18 cellular contexts compared by ENCODE assay signal in the genomic region with DNA sequence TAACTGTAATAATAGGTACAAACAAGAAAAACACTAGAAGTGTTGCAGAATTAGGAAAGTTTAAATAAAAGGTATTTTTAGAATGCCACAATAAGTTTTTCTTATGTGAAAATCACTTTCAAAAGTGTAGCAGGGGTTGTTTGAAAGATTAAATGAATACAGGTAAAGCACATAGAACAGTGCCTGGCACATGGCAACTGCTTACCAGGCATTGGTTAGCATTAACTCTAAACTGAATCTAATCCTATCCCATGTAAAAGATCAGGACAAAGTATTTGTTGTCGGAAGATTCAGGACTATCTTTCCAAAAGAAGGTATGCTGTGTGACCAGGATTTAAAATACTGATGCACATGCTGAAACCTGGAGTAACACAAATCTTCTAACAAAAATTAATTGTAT.
"Had no signal": no experiment of that assay in that cellular context is flagged by ENCODE, and none has a peak within 500 bp of the region (broad histone marks: within the 10 kb centered on the region; RNA-seq: fewer than 3 reads in every experiment).

No MANE protein-coding gene starts in this region.

- H3K27ac Mint-ChIP-seq: activated CD4-positive, alpha-beta T cell treated with anti-CD3 and anti-CD28 coated beads, Interleukin-2, amount 10 ng/mL, durations not matched to agents 24 days and 14 days; activated CD8-positive, alpha-beta T cell treated with anti-CD3 and anti-CD28 coated beads, Interleukin-2, amount 10 ng/mL, durations not matched to agents 7 days and 5 days; activated naive CD8-positive, alpha-beta T cell treated with anti-CD3 and anti-CD28 coated beads, Interleukin-2, amount 10 ng/mL, durations not matched to agents 7 days and 5 days; activated T-cell treated with anti-CD3 and anti-CD28 coated beads, Interleukin-2, amount 50 U/mL, for 24 hours; activated T-helper 2 cell treated with anti-CD3 and anti-CD28 coated beads, Interferon-gamma antibody, Interleukin-2, Interleukin-4, amounts not matched to agents 10 μg/mL and 5 μg/mL and 100 μg/mL, durations not matched to agents 14 hours and 24 hours and 36 hours had no signal

- H3K27me3 Mint-ChIP-seq: activated T-cell treated with anti-CD3 and anti-CD28 coated beads, Interleukin-2, amount 50 U/mL, for 24 hours had no signal

- ATAC-seq: activated CD8-positive, alpha-beta T cell treated with anti-CD3 and anti-CD28 coated beads, Interleukin-2, amount 10 ng/mL, durations not matched to agents 7 days and 5 days; body of pancreas; foreskin keratinocyte; upper lobe of right lung had no signal

- H3K36me3 ChIP-seq: colonic mucosa, left ventricle myocardium inferior, spleen, upper lobe of right lung had no signal

- H3K9me3 ChIP-seq: body of pancreas, colonic mucosa, left ventricle myocardium inferior, spleen, upper lobe of right lung had no signal

- H3K4me3 ChIP-seq: body of pancreas, colonic mucosa, left ventricle myocardium inferior, spleen, upper lobe of right lung had no signal

- H3K4me3 Mint-ChIP-seq: activated CD4-positive, alpha-beta T cell treated with anti-CD3 and anti-CD28 coated beads, Interleukin-2, amount 10 ng/mL, durations not matched to agents 24 days and 14 days; activated CD8-positive, alpha-beta T cell treated with anti-CD3 and anti-CD28 coated beads, Interleukin-2, amount 10 ng/mL, durations not matched to agents 7 days and 5 days; activated naive CD8-positive, alpha-beta T cell treated with anti-CD3 and anti-CD28 coated beads, Interleukin-2, amount 10 ng/mL, durations not matched to agents 7 days and 5 days; activated T-cell treated with anti-CD3 and anti-CD28 coated beads, Interleukin-2, amount 50 U/mL, for 24 hours had no signal

- H3K27me3 ChIP-seq: body of pancreas, upper lobe of right lung had no signal

- H3K4me1 ChIP-seq: colonic mucosa had no signal

- H3K9me3 Mint-ChIP-seq: activated CD4-positive, alpha-beta T cell treated with anti-CD3 and anti-CD28 coated beads, Interleukin-2, amount 10 ng/mL, durations not matched to agents 24 days and 14 days; activated naive CD8-positive, alpha-beta T cell treated with anti-CD3 and anti-CD28 coated beads, Interleukin-2, amount 10 ng/mL, durations not matched to agents 7 days and 5 days; activated T-helper 2 cell treated with anti-CD3 and anti-CD28 coated beads, Interferon-gamma antibody, Interleukin-2, Interleukin-4, amounts not matched to agents 10 μg/mL and 5 μg/mL and 100 μg/mL, durations not matched to agents 14 hours and 24 hours and 36 hours had no signal

- H3K36me3 Mint-ChIP-seq: naive B cell had no signal

- H3K27ac ChIP-seq: body of pancreas, colonic mucosa, foreskin keratinocyte, left ventricle myocardium inferior, upper lobe of right lung had no signal

- DNase-seq: activated CD4-positive, alpha-beta T cell treated with anti-CD3 and anti-CD28 coated beads, Interleukin-2, amount 10 ng/mL, durations not matched to agents 24 days and 14 days; activated CD8-positive, alpha-beta T cell treated with anti-CD3 and anti-CD28 coated beads, Interleukin-2, amount 10 ng/mL, durations not matched to agents 7 days and 5 days; activated naive CD4-positive, alpha-beta T cell treated with Interleukin-2 at 50 U/mL for 16 hours; activated naive CD8-positive, alpha-beta T cell treated with anti-CD3 and anti-CD28 coated beads, Interleukin-2, amount 10 ng/mL, durations not matched to agents 7 days and 5 days; activated T-cell treated with anti-CD3 and anti-CD28 coated beads, Interleukin-2, amount 50 U/mL, for 24 hours; body of pancreas; caudate nucleus; colonic mucosa; foreskin keratinocyte; left ventricle myocardium inferior; mammary epithelial cell; naive B cell; nucleus accumbens; spleen; stimulated activated naive CD4-positive, alpha-beta T cell; SW 1271; upper lobe of right lung had no signal
